Comparison of ENCODE assay signal across 1 cellular context in the genomic region with DNA sequence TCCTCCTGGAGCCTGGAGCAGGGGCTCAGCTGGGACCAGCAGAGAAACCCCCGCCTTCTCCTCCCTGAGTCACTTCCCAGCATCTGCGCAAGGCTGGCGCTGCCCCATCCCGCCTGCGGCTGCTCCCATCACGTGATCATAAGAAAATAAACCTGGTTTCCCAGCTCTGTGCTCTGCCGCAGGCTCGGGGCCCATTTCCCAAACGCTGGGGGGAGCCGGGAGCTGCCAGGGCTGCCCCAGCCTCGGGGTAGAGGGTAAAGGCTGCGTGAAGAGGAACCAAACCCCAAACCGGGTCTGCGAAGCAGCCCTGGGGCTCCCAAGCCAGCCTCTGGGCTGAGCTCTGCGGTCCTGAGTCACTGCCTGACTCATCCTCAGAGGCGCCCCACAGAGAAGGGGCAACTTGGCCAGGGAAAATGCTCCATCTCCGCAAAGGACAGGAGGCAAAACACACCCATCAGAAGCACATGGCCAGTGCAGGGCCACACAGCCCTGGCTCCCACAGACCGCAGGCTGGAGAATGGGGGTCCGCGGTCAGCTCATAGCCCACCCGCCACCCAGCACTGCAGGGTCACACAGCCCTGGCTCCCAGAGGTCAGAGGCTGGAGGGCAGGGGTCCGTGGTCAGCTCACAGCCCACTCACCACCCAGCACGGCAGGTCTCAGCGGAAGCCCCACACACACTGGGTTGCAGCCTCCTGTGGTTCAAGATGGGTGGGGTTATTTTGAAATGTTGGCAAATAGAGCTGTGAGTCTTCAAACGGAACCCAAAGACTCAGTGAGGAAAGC.
A peak's percentile ranks its signal among the peaks of the same experiment; 100 is the strongest.
TF ChIP-seq lines count a peak whose summit lies in the region.

No MANE protein-coding gene starts in this region.

TF ChIP-seq in K562, 482 proteins besides CTCF, POLR2A, EP300 and RAD21 (continued from another document and continues in another):
- TF ChIP-seq TAF1 (IDR thresholded peaks at IDR 0.05; ENCODE audit: control insufficient read depth, extremely low read depth, insufficient read depth, low read length, severe bottlenecking) (no peak), FOXJ3 (CRISPR knock-in tag; IDR thresholded peaks at IDR 0.05) (no peak), PRPF4 (IDR thresholded peaks at IDR 0.05; ENCODE audit: insufficient read depth, low read depth, low read length, poor library complexity, severe bottlenecking) (no peak), JUND (IDR thresholded peaks at IDR 0.05; ENCODE audit: borderline replicate concordance, low read depth, low read length) (peak; percentile 97), JUND (tag; IDR thresholded peaks at IDR 0.05; ENCODE audit: borderline replicate concordance, low read depth, low read length) (peak; percentile 96; the same call in 2 of the 3 replicates), CBFA2T3 (IDR thresholded peaks at IDR 0.05) (no peak), RBM17 (IDR thresholded peaks at IDR 0.05; ENCODE audit: borderline replicate concordance, low read depth, low read length) (no peak), SMAD1 (IDR thresholded peaks at IDR 0.05; ENCODE audit: low read depth, low read length, partially characterized antibody) (no peak), ZNF79 (CRISPR knock-in tag; IDR thresholded peaks at IDR 0.05; ENCODE audit: low read depth) (no peak), DPF2 (IDR thresholded peaks at IDR 0.05) (peak; percentile 90), ZNF133 (CRISPR knock-in tag; IDR thresholded peaks at IDR 0.05) (no peak), ZNF274 (IDR thresholded peaks at IDR 0.05; ENCODE audit: borderline replicate concordance, low read depth, low read length) (no peak), NEUROD1 (IDR thresholded peaks at IDR 0.05; ENCODE audit: borderline replicate concordance, low read depth, low read length, partially characterized antibody) (no peak), BCLAF1 (IDR thresholded peaks at IDR 0.05; ENCODE audit: borderline replicate concordance in 1 of 2, control insufficient read depth in 1 of 2, low read depth in 2 of 2, low read length in 1 of 2) (no peak), ARID1B (IDR thresholded peaks at IDR 0.05) (peak; percentile 86), YBX1 (IDR thresholded peaks at IDR 0.05) (no peak), BHLHE40 (IDR thresholded peaks at IDR 0.05; ENCODE audit: low read length) (peak; percentile 86), MEF2D (tag; conservative IDR thresholded peaks at IDR 0.05; ENCODE audit: low read depth) (no peak), NCOR1 (IDR thresholded peaks at IDR 0.05) (no peak), SLC30A9 (CRISPR knock-in tag; IDR thresholded peaks at IDR 0.05) (no peak), ESRRB (CRISPR knock-in tag; IDR thresholded peaks at IDR 0.05; ENCODE audit: borderline replicate concordance) (no peak), HDAC8 (tag; IDR thresholded peaks at IDR 0.05) (no peak), ETV1 (tag; conservative IDR thresholded peaks at IDR 0.05; ENCODE audit: low read depth) (no peak), IRF1 (CRISPR knock-in tag; IDR thresholded peaks at IDR 0.05; ENCODE audit: borderline replicate concordance) (no peak), ZBTB17 (CRISPR knock-in tag; IDR thresholded peaks at IDR 0.05) (no peak), ZMIZ1 (IDR thresholded peaks at IDR 0.05; ENCODE audit: low read depth in 2 of 2, low read length in 2 of 2) (no peak), YY1 (IDR thresholded peaks at IDR 0.05; ENCODE audit: borderline replicate concordance in 1 of 3, control insufficient read depth in 1 of 3, extremely low read depth in 1 of 3, insufficient read depth in 3 of 3, insufficient read length in 1 of 3, insufficient replicate concordance in 2 of 3, low read depth in 1 of 3, low read length in 2 of 3) (no peak), POLR2H (tag; IDR thresholded peaks at IDR 0.05; ENCODE audit: low read depth) (no peak), TOE1 (IDR thresholded peaks at IDR 0.05; ENCODE audit: borderline replicate concordance) (peak; percentile 96), TOE1 (CRISPR knock-in tag; IDR thresholded peaks at IDR 0.05; ENCODE audit: borderline replicate concordance, low read depth) (no peak), U2AF1 (optimal IDR thresholded peaks at IDR 0.05; ENCODE audit: low read depth, low read length) (no peak), EWSR1 (IDR thresholded peaks at IDR 0.05; ENCODE audit: borderline replicate concordance, low read depth, partially characterized antibody) (no peak), ZNF324 (CRISPR knock-in tag; IDR thresholded peaks at IDR 0.05) (no peak), ZNF12 (CRISPR knock-in tag; IDR thresholded peaks at IDR 0.05) (no peak), CBFB (CRISPR knock-in tag; IDR thresholded peaks at IDR 0.05) (no peak), POLR2G (IDR thresholded peaks at IDR 0.05; ENCODE audit: low read depth, low read length) (peak; percentile 81), ZNF75A (CRISPR knock-in tag; IDR thresholded peaks at IDR 0.05) (no peak), ERF (CRISPR knock-in tag; IDR thresholded peaks at IDR 0.05) (no peak), SAP30 (IDR thresholded peaks at IDR 0.05; ENCODE audit: borderline replicate concordance, insufficient read depth, low read depth, low read length, poor library complexity, severe bottlenecking) (no peak), SUPT5H (IDR thresholded peaks at IDR 0.05) (0 out of 2 replicates have a peak, but pooled peaks have one; percentile 37), HOXB6 (CRISPR knock-in tag; IDR thresholded peaks at IDR 0.05; ENCODE audit: borderline replicate concordance) (no peak), STAT5B (CRISPR knock-in tag; IDR thresholded peaks at IDR 0.05) (no peak), ETS2 (tag; IDR thresholded peaks at IDR 0.05; ENCODE audit: borderline replicate concordance, poor library complexity, severe bottlenecking) (no peak)
- TF ChIP-seq, protein P1, sequence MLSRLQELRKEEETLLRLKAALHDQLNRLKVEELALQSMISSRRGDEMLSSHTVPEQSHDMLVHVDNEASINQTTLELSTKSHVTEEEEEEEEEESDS (CRISPR knock-in tag; IDR thresholded peaks at IDR 0.05): no peak
- TF ChIP-seq, protein P2, sequence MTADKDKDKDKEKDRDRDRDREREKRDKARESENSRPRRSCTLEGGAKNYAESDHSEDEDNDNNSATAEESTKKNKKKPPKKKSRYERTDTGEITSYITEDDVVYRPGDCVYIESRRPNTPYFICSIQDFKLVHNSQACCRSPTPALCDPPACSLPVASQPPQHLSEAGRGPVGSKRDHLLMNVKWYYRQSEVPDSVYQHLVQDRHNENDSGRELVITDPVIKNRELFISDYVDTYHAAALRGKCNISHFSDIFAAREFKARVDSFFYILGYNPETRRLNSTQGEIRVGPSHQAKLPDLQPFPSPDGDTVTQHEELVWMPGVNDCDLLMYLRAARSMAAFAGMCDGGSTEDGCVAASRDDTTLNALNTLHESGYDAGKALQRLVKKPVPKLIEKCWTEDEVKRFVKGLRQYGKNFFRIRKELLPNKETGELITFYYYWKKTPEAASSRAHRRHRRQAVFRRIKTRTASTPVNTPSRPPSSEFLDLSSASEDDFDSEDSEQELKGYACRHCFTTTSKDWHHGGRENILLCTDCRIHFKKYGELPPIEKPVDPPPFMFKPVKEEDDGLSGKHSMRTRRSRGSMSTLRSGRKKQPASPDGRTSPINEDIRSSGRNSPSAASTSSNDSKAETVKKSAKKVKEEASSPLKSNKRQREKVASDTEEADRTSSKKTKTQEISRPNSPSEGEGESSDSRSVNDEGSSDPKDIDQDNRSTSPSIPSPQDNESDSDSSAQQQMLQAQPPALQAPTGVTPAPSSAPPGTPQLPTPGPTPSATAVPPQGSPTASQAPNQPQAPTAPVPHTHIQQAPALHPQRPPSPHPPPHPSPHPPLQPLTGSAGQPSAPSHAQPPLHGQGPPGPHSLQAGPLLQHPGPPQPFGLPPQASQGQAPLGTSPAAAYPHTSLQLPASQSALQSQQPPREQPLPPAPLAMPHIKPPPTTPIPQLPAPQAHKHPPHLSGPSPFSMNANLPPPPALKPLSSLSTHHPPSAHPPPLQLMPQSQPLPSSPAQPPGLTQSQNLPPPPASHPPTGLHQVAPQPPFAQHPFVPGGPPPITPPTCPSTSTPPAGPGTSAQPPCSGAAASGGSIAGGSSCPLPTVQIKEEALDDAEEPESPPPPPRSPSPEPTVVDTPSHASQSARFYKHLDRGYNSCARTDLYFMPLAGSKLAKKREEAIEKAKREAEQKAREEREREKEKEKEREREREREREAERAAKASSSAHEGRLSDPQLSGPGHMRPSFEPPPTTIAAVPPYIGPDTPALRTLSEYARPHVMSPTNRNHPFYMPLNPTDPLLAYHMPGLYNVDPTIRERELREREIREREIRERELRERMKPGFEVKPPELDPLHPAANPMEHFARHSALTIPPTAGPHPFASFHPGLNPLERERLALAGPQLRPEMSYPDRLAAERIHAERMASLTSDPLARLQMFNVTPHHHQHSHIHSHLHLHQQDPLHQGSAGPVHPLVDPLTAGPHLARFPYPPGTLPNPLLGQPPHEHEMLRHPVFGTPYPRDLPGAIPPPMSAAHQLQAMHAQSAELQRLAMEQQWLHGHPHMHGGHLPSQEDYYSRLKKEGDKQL (CRISPR knock-in tag; IDR thresholded peaks at IDR 0.05; ENCODE audit: borderline replicate concordance): no peak
- TF ChIP-seq, protein P3, sequence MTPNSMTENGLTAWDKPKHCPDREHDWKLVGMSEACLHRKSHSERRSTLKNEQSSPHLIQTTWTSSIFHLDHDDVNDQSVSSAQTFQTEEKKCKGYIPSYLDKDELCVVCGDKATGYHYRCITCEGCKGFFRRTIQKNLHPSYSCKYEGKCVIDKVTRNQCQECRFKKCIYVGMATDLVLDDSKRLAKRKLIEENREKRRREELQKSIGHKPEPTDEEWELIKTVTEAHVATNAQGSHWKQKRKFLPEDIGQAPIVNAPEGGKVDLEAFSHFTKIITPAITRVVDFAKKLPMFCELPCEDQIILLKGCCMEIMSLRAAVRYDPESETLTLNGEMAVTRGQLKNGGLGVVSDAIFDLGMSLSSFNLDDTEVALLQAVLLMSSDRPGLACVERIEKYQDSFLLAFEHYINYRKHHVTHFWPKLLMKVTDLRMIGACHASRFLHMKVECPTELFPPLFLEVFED (CRISPR knock-in tag; conservative IDR thresholded peaks at IDR 0.05): no peak
- TF ChIP-seq, protein P4, sequence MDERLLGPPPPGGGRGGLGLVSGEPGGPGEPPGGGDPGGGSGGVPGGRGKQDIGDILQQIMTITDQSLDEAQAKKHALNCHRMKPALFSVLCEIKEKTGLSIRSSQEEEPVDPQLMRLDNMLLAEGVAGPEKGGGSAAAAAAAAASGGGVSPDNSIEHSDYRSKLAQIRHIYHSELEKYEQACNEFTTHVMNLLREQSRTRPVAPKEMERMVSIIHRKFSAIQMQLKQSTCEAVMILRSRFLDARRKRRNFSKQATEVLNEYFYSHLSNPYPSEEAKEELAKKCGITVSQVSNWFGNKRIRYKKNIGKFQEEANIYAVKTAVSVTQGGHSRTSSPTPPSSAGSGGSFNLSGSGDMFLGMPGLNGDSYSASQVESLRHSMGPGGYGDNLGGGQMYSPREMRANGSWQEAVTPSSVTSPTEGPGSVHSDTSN (CRISPR knock-in tag; IDR thresholded peaks at IDR 0.05; ENCODE audit: low read depth): no peak
- TF ChIP-seq, protein P4 (tag; conservative IDR thresholded peaks at IDR 0.05; ENCODE audit: low read depth): no peak
